Comparison of ENCODE assay signal across 11 cellular contexts in the genomic region with DNA sequence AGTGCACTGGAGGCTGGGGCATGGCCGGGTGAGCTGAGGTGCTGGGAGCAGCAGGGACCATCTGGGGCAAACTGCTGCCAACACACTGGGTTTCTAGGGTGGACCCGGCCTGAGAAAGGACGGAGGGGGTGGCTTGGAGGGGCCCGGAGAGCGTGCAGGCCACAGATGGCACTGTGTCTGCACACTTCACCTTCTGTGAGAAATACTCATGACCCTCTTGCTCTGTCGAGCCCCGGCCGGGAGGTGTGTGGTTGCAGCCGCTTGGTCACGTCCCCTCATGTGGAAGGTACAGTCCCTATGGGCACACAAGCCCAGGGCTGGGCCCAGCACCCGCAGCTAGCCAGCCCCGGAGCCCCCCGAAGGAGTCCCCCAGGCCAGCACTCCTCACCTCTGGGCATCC. TPM values are rescaled to one million over a fixed set of nuclear protein-coding genes. Genes with fewer than 3 reads are reported as not detected.
A peak's percentile ranks its signal among the peaks of the same experiment; 100 is the strongest.
DNase-seq lines count a peak whose midpoint lies in the region; ATAC-seq lines count a peak whose summit lies in the region.
"Had no signal": no experiment of that assay in that cellular context is flagged by ENCODE, and none has a peak within 500 bp of the region (broad histone marks: within the 10 kb centered on the region; RNA-seq: fewer than 3 reads in every experiment).

No MANE protein-coding gene starts in this region.

- H3K27me3 Mint-ChIP-seq in IgD-negative memory B cell, result peaks cover 8% of the 10 kb centered on the region
- no peaks in the 10 kb centered on the region for H3K27me3 Mint-ChIP-seq in memory B cell
- peaks cover 6% of the 10 kb centered on the region for H3K27me3 Mint-ChIP-seq in activated T-helper 1 cell treated with anti-CD3 and anti-CD28 coated beads, Interleukin-12 subunit alpha, Interleukin-12 subunit beta, Interleukin-2, Interleukin-4 antibody, amounts not matched to agents 30 ng/mL and 10 ng/mL and 1 ng/mL, durations not matched to agents 14 hours and 24 hours and 36 hours (ENCODE audit: insufficient read depth)

- H3K27ac Mint-ChIP-seq in IgD-negative memory B cell, result peak overlapping the region in 2 of 3 donors; percentile 49 to 77
- peak overlapping the region; percentile 19 for H3K27ac Mint-ChIP-seq in memory B cell
- no peak overlapping the region for H3K27ac Mint-ChIP-seq in activated T-helper 1 cell treated with anti-CD3 and anti-CD28 coated beads, Interleukin-12 subunit alpha, Interleukin-12 subunit beta, Interleukin-2, Interleukin-4 antibody, amounts not matched to agents 30 ng/mL and 10 ng/mL and 1 ng/mL, durations not matched to agents 14 hours and 24 hours and 36 hours

- H3K9me3 Mint-ChIP-seq in IgD-negative memory B cell (no peaks in the 10 kb centered on the region), memory B cell (no peaks in the 10 kb centered on the region)
- H3K9me3 Mint-ChIP-seq in activated T-helper 1 cell treated with anti-CD3 and anti-CD28 coated beads, Interleukin-12 subunit alpha, Interleukin-12 subunit beta, Interleukin-2, Interleukin-4 antibody, amounts not matched to agents 30 ng/mL and 10 ng/mL and 1 ng/mL, durations not matched to agents 14 hours and 24 hours and 36 hours, result peaks cover 3% of the 10 kb centered on the region

- peak; percentile 32 for ATAC-seq in GM21390 (IDR thresholded peaks at IDR 0.05; ENCODE audit: unreplicated experiment)
- ATAC-seq in memory B cell (ENCODE audit: low read depth), result peak; percentile 21
- no peak for ATAC-seq in HG03521 (IDR thresholded peaks at IDR 0.05; ENCODE audit: unreplicated experiment)
- ATAC-seq: body of pancreas had no signal

- intact Hi-C loops in activated T-helper 1 cell treated with anti-CD3 and anti-CD28 coated beads, Interleukin-12 subunit alpha, Interleukin-12 subunit beta, Interleukin-2, Interleukin-4 antibody, amounts not matched to agents 30 ng/mL and 10 ng/mL and 1 ng/mL, durations not matched to agents 14 hours and 24 hours and 36 hours (cut with micrococcal nuclease), result no loop called here

- peak overlapping the region; percentile 21 to 96 (median 78) for H3K4me3 Mint-ChIP-seq in IgD-negative memory B cell
- peak overlapping the region; percentile 77 for H3K4me3 Mint-ChIP-seq in memory B cell
- no peak overlapping the region for H3K4me3 Mint-ChIP-seq in activated T-helper 1 cell treated with anti-CD3 and anti-CD28 coated beads, Interleukin-12 subunit alpha, Interleukin-12 subunit beta, Interleukin-2, Interleukin-4 antibody, amounts not matched to agents 30 ng/mL and 10 ng/mL and 1 ng/mL, durations not matched to agents 14 hours and 24 hours and 36 hours

- peaks cover 41 to 59% (median 54%) of the 10 kb centered on the region in 3 donors for H3K4me1 Mint-ChIP-seq in IgD-negative memory B cell
- H3K4me1 Mint-ChIP-seq in memory B cell, result peaks cover 62% of the 10 kb centered on the region
- peaks cover 24% of the 10 kb centered on the region for H3K4me1 Mint-ChIP-seq in activated T-helper 1 cell treated with anti-CD3 and anti-CD28 coated beads, Interleukin-12 subunit alpha, Interleukin-12 subunit beta, Interleukin-2, Interleukin-4 antibody, amounts not matched to agents 30 ng/mL and 10 ng/mL and 1 ng/mL, durations not matched to agents 14 hours and 24 hours and 36 hours (ENCODE audit: low read depth)

- DNase-seq in GF-D8 (lab: John Stamatoyannopoulos, UW) (peak; percentile 25), memory B cell (ENCODE audit: low spot score in 2 of 2) (peak in 1 of 2 donors; percentile 19), mucosa of gallbladder (ENCODE audit: low spot score) (no peak), kidney glomerular epithelial cell (lab: John Stamatoyannopoulos, UW) (no peak)
- no peak for DNase-seq in activated T-helper 1 cell treated with anti-CD3 and anti-CD28 coated beads, Interleukin-12 subunit alpha, Interleukin-12 subunit beta, Interleukin-2, Interleukin-4 antibody, amounts not matched to agents 30 ng/mL and 10 ng/mL and 1 ng/mL, durations not matched to agents 14 hours and 24 hours and 36 hours (ENCODE audit: low spot score)
- DNase-seq: COR-L47, NCI-H187 had no signal

- no peaks in the 10 kb centered on the region for H3K36me3 Mint-ChIP-seq in IgD-negative memory B cell
- H3K36me3 Mint-ChIP-seq in memory B cell, result no peaks in the 10 kb centered on the region
- no peaks in the 10 kb centered on the region for H3K36me3 Mint-ChIP-seq in activated T-helper 1 cell treated with anti-CD3 and anti-CD28 coated beads, Interleukin-12 subunit alpha, Interleukin-12 subunit beta, Interleukin-2, Interleukin-4 antibody, amounts not matched to agents 30 ng/mL and 10 ng/mL and 1 ng/mL, durations not matched to agents 14 hours and 24 hours and 36 hours (ENCODE audit: low read depth)

RNA-seq across cellular contexts. Expression of a gene that starts 59.7 kb away (rescaled TPM):
- polyA plus RNA-seq in IgD-negative memory B cell, result 39.2 TPM
- total RNA-seq in mucosa of gallbladder, result 21.9 TPM
- 90.4 and 92.5 TPM in 2 replicates for total RNA-seq in activated T-helper 1 cell treated with anti-CD3 and anti-CD28 coated beads, Interleukin-12 subunit alpha, Interleukin-12 subunit beta, Interleukin-2, Interleukin-4 antibody, amounts not matched to agents 30 ng/mL and 10 ng/mL and 1 ng/mL, durations not matched to agents 14 hours and 24 hours and 36 hours
